ENCODE assay signal across 1 cellular context in genomic region chr20:63939061-63939935, GRCh38.
TF ChIP-seq lines count a peak whose summit lies in the region.

No MANE protein-coding gene starts in this region.

TF ChIP-seq in K562, 482 proteins besides CTCF, POLR2A, EP300 and RAD21:
- TF ChIP-seq SIN3A (IDR thresholded peaks at IDR 0.05; ENCODE audit: borderline replicate concordance in 2 of 2, control insufficient read depth in 1 of 2, low read depth in 2 of 2, low read length in 2 of 2), result 0 out of 4 replicates have a peak, but pooled peaks of 1 of the 2 experiments have one; percentile 33
- TF ChIP-seq POLR2G (IDR thresholded peaks at IDR 0.05; ENCODE audit: low read depth, low read length), result peak; percentile 67
- TF ChIP-seq RBM22 (IDR thresholded peaks at IDR 0.05; ENCODE audit: low read depth, low read length, poor library complexity, severe bottlenecking), result peak; percentile 92
- TF ChIP-seq FIP1L1 (IDR thresholded peaks at IDR 0.05; ENCODE audit: low read depth, low read length, poor library complexity, severe bottlenecking), result peak; percentile 39
- no peak for TF ChIP-seq SRSF3 (IDR thresholded peaks at IDR 0.05; ENCODE audit: insufficient read depth, low read length)
- 0 out of 2 replicates have a peak, but pooled peaks have one; percentile 12 for TF ChIP-seq SP1 (CRISPR knock-in tag; IDR thresholded peaks at IDR 0.05)
TF ChIP-seq in K562: peak in this region for 5.
